ENCODE assay signal across 13 cellular contexts in the genomic region with DNA sequence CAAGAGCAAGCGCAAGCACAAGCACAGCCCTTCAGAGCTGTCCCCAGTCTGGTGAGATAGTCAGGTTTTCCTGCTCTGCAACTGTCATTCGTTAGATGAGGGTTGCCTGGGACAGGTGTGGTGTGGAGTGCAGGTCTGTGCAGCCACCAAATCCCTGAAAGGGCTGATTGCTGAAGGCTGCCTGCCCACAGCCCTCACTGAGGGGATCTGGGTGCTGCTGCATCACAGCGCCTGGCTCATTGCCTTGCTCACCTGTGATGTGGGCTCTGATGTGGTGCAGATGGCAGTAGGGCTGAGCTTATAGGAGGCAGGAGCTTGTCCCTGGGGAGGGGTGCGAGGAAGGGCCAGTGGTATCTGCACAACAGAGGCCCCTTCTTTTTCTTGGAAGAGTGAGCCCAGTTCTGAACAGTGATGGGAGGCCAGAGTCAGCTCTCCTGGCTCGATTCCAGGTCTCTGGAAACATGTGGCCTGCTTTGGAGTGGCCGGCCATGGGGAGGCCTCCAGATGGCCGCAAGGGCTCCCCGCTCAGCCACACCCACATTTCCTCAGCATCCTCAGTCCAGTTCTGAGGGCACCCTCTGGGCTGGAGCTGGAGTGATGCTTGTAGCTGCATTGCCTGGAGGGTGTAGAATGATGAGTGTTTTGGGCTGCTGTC. TPM values are rescaled to one million over a fixed set of nuclear protein-coding genes. Genes with fewer than 3 reads are reported as not detected.
A peak's percentile ranks its signal among the peaks of the same experiment; 100 is the strongest.
DNase-seq lines count a peak whose midpoint lies in the region; ATAC-seq and TF ChIP-seq lines count a peak whose summit lies in the region.
"Had no signal": no experiment of that assay in that cellular context is flagged by ENCODE, and none has a peak within 500 bp of the region (broad histone marks: within the 10 kb centered on the region; RNA-seq: fewer than 3 reads in every experiment).

No MANE protein-coding gene starts in this region.

- peaks cover 0 to 8% of the 10 kb centered on the region in 2 donors for H3K36me3 ChIP-seq in adrenal gland (replicated peaks in 1 of 2)

- in situ Hi-C loops in GM13976 (cut with MboI; ENCODE audit: low sequenced_read_pairs, unreplicated experiment) = no loop called here

- H3K27me3 Mint-ChIP-seq in activated T-cell treated with anti-CD3 and anti-CD28 coated beads, Interleukin-2, amount 50 U/mL, for 24 hours = no peaks in the 10 kb centered on the region
- H3K27me3 Mint-ChIP-seq in stimulated activated naive B cell treated with anti-CD40 and anti-IgM and Interleukin-4, amounts not matched to agents 10 μg/mL and 1 μg/mL and 100 μg/mL, for 72 hours = no peaks in the 10 kb centered on the region

- peak; percentile 50 for ATAC-seq in left ventricle myocardium superior
- no peak for ATAC-seq in stimulated activated naive B cell treated with anti-CD40 and anti-IgM and Interleukin-4, amounts not matched to agents 10 μg/mL and 1 μg/mL and 100 μg/mL, for 72 hours (replicated peaks)
- ATAC-seq: PC-3 had no signal

- no peaks in the 10 kb centered on the region for H3K27me3 ChIP-seq in adrenal gland

- no peak for TF ChIP-seq POLR2A in adrenal gland (IDR thresholded peaks at IDR 0.05)

- H3K4me3 ChIP-seq in adrenal gland = no peak overlapping the region
- H3K4me3 ChIP-seq: lung had no signal

- H3K4me1 Mint-ChIP-seq in activated T-cell treated with anti-CD3 and anti-CD28 coated beads, Interleukin-2, amount 50 U/mL, for 24 hours (ENCODE audit: low read depth) = peaks cover 49% of the 10 kb centered on the region
- H3K4me1 Mint-ChIP-seq in stimulated activated naive B cell treated with anti-CD40 and anti-IgM and Interleukin-4, amounts not matched to agents 10 μg/mL and 1 μg/mL and 100 μg/mL, for 72 hours = peaks cover 26 to 55% of the 10 kb centered on the region in 2 donors

- DNase-seq in activated T-cell treated with anti-CD3 and anti-CD28 coated beads, Interleukin-2, amount 50 U/mL, for 24 hours = peak; percentile 31
- no peak for DNase-seq in activated T-cell treated with anti-CD3 and anti-CD28 coated beads, Interleukin-2, amount 50 U/mL, for 1 hour
- DNase-seq in adrenal gland = peak in 4 of 7 donors; percentile 29 to 73 (median 38)
- DNase-seq in left ventricle myocardium superior = peak; percentile 43
- no peak for DNase-seq in stimulated activated naive B cell treated with anti-CD40 and anti-IgM and Interleukin-4, amounts not matched to agents 10 μg/mL and 1 μg/mL and 100 μg/mL, for 72 hours
- DNase-seq in NCI-H2081 treated with DMSO at 0.1 percent for 48 hours (lab: John Stamatoyannopoulos, UW) = no peak
- DNase-seq in GM13976 (ENCODE audit: low spot score) = no peak
- DNase-seq in NCI-H1105 (lab: John Stamatoyannopoulos, UW) = no peak
- DNase-seq: PC-3; stimulated activated CD8-positive, alpha-beta memory T cell treated with anti-CD3 and anti-CD28 coated beads, Interleukin-4, amount 100 ng/mL, for 48 hours had no signal

- WGBS in adrenal gland, 4 donors = 75 to 79% (median 78%) methylated on average over 4 to 8 of the region's 8 CpGs

- H3K4me1 ChIP-seq in adrenal gland (replicated peaks in 1 of 2) = peaks cover 0 to 18% of the 10 kb centered on the region in 2 donors

- no peak for TF ChIP-seq CTCF in adrenal gland (IDR thresholded peaks at IDR 0.05)
- no peak for TF ChIP-seq CTCF in GM13976 (IDR thresholded peaks at IDR 0.05; ENCODE audit: borderline replicate concordance, control extremely low read depth, extremely low read depth, insufficient read depth, missing control alignments)

- H3K27ac ChIP-seq in adrenal gland = no peak overlapping the region
- H3K27ac ChIP-seq: epithelial cell of prostate, VCaP had no signal

- no peak overlapping the region for H3K4me3 Mint-ChIP-seq in activated T-cell treated with anti-CD3 and anti-CD28 coated beads, Interleukin-2, amount 50 U/mL, for 24 hours
- no peak overlapping the region for H3K4me3 Mint-ChIP-seq in stimulated activated naive B cell treated with anti-CD40 and anti-IgM and Interleukin-4, amounts not matched to agents 10 μg/mL and 1 μg/mL and 100 μg/mL, for 72 hours

- no peaks in the 10 kb centered on the region for H3K9me3 Mint-ChIP-seq in activated T-cell treated with anti-CD3 and anti-CD28 coated beads, Interleukin-2, amount 50 U/mL, for 24 hours
- no peaks in the 10 kb centered on the region for H3K9me3 Mint-ChIP-seq in stimulated activated naive B cell treated with anti-CD40 and anti-IgM and Interleukin-4, amounts not matched to agents 10 μg/mL and 1 μg/mL and 100 μg/mL, for 72 hours

- intact Hi-C loops in adrenal gland (cut with DNase I) (no loop called here), left ventricle myocardium superior (cut with micrococcal nuclease) (no loop called here)

- peaks cover 75% of the 10 kb centered on the region for H3K36me3 Mint-ChIP-seq in activated T-cell treated with anti-CD3 and anti-CD28 coated beads, Interleukin-2, amount 50 U/mL, for 24 hours (ENCODE audit: low read depth)
- peaks cover 32 to 55% of the 10 kb centered on the region in 2 donors for H3K36me3 Mint-ChIP-seq in stimulated activated naive B cell treated with anti-CD40 and anti-IgM and Interleukin-4, amounts not matched to agents 10 μg/mL and 1 μg/mL and 100 μg/mL, for 72 hours

- H3K27ac Mint-ChIP-seq in activated T-cell treated with anti-CD3 and anti-CD28 coated beads, Interleukin-2, amount 50 U/mL, for 24 hours = peak overlapping the region; percentile 53
- H3K27ac Mint-ChIP-seq in stimulated activated naive B cell treated with anti-CD40 and anti-IgM and Interleukin-4, amounts not matched to agents 10 μg/mL and 1 μg/mL and 100 μg/mL, for 72 hours = peak overlapping the region; percentile 67

- H3K9me3 ChIP-seq in adrenal gland (replicated peaks in 1 of 3) = no peaks in the 10 kb centered on the region

RNA-seq across cellular contexts. Expression of a gene that starts 11.4 kb away (rescaled TPM):
- total RNA-seq in adrenal gland = 100 to 1,000 TPM in 1 of 8 donors, 10 to 100 TPM in 7; 44.7 to 101 (median 57.5) TPM
- polyA plus RNA-seq in adrenal gland = 100 to 1,000 TPM in 1 of 3 donors, 10 to 100 TPM in 2; 26.8 to 101 (median 38.2) TPM
- 67.7 TPM for total RNA-seq in left ventricle myocardium superior

Comparison
In these comparisons a context has a peak if more than half of its experiments do, and no peak if none do; other contexts are left out.
1. DNase-seq: peak in activated T-cell treated with anti-CD3 and anti-CD28 coated beads, Interleukin-2, amount 50 U/mL, for 24 hours (single experiment), adrenal gland (4 of 7) and left ventricle myocardium superior (single experiment); none in activated T-cell treated with anti-CD3 and anti-CD28 coated beads, Interleukin-2, amount 50 U/mL, for 1 hour (single experiment), stimulated activated naive B cell treated with anti-CD40 and anti-IgM and Interleukin-4, amounts not matched to agents 10 μg/mL and 1 μg/mL and 100 μg/mL, for 72 hours (single experiment), NCI-H2081 treated with DMSO at 0.1 percent for 48 hours (single experiment), GM13976 (single experiment) and NCI-H1105 (single experiment).